Comparison of ENCODE assay signal across 1 cellular context in the genomic region with DNA sequence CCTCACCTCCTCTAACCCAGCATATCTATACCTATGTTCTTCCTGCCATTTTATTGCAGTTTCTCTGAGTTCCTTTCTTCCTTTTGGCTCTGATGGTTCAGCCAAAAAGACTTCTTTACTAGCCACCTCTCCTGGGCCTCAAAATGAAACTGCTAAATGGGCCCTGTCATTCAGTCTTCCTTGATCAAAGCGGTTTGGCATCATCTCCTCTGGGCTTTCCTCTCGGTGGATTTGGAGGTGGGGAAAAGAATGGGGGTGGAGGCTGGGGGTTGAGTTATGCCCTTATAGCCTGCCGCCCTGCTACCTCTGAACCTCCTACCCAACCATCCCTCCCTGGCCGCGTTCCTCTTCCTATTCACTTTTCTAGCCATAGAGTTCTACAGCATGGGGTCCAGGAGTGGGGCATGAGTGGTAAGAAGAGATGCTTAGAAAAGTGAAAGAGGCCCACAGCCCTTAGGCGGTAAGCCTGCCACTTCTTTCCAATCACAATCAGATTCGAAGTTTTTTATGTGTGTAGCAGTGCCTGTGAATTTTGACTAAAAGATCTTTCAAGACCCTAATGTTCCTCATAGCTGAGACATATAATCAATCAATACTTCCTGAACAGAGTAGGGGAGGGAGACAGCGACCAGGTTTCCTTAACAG.
TF ChIP-seq lines count a peak whose summit lies in the region.

No MANE protein-coding gene starts in this region.

TF ChIP-seq in endothelial cell of umbilical vein, 7 proteins besides CTCF, POLR2A, EP300 and RAD21:
- TF ChIP-seq, protein P1, sequence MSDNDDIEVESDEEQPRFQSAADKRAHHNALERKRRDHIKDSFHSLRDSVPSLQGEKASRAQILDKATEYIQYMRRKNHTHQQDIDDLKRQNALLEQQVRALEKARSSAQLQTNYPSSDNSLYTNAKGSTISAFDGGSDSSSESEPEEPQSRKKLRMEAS (IDR thresholded peaks at IDR 0.05; ENCODE audit: insufficient read depth, insufficient read length) = no peak
